ENCODE assay signal across 1 cellular context in the genomic region with DNA sequence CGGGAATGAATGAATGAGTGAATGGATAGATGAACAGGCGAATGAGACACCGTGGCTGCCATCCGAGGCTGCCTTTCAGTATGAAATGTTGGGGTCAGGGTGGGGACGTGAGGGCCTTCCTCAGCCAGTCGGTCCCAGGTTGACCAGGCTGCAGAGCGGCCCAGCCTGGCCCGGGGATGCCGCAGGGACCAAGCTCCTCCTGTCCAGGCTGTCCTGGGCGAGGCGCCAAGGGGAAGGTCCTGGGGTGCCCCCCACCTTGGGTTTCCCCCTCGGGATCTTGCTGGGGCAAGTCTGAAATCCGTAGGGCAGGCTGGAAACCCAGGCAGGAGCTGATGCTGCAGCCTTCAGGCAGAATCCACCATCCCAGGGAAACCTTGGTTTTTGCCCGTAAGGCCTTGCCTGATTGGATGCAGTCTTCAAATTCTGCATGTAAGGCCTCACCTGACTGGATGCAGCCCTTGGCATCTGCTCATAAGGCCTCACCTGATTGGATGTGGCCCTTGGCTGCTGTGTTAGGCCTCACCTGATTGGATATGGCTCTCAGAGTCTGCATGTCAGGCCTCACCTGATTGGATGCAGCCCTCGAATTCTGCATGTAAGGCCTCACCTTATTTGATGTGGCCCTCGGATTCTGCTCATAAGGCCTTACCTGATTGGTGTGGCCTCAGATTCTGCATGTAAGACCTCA.
TF ChIP-seq lines count a peak whose summit lies in the region.

No MANE protein-coding gene starts in this region.

TF ChIP-seq in H1, 55 proteins besides CTCF, POLR2A, EP300 and RAD21 (continued from another document):
- TF ChIP-seq SAP30 (IDR thresholded peaks at IDR 0.05; ENCODE audit: insufficient read depth, insufficient replicate concordance, low read length) (no peak), SP2 (IDR thresholded peaks at IDR 0.05; ENCODE audit: low read length) (no peak)
